In genomic region chr10:72564596-72564995, GRCh38 we compare ENCODE assay signal across 17 cellular contexts.
A peak's percentile ranks its signal among the peaks of the same experiment; 100 is the strongest.
DNase-seq lines count a peak whose midpoint lies in the region; ATAC-seq and TF ChIP-seq lines count a peak whose summit lies in the region.
"Had no signal": no experiment of that assay in that cellular context is flagged by ENCODE, and none has a peak within 500 bp of the region (broad histone marks: within the 10 kb centered on the region; RNA-seq: fewer than 3 reads in every experiment).

No MANE protein-coding gene starts in this region.

- H4K20me1 ChIP-seq in osteoblast (ENCODE audit: insufficient read depth, low read length) = no peaks in the 10 kb centered on the region

- no peaks in the 10 kb centered on the region for H3K27me3 ChIP-seq in osteoblast (ENCODE audit: insufficient read depth, low read length)
- H3K27me3 ChIP-seq in CD8-positive, alpha-beta memory T cell (ENCODE audit: insufficient read depth, low read length, poor library complexity, severe bottlenecking) = no peaks in the 10 kb centered on the region
- H3K27me3 ChIP-seq: SJCRH30 had no signal

- H3K4me3 Mint-ChIP-seq in activated CD4-positive, alpha-beta memory T cell treated with anti-CD3 and anti-CD28 coated beads for 36 hours = no peak overlapping the region
- H3K4me3 Mint-ChIP-seq in activated CD4-positive, alpha-beta memory T cell treated with anti-CD3 and anti-CD28 coated beads, Interleukin-2, amount 10 ng/mL, durations not matched to agents 7 days and 5 days = no peak overlapping the region
- H3K4me3 Mint-ChIP-seq in CD8-positive, alpha-beta memory T cell = no peak overlapping the region
- H3K4me3 Mint-ChIP-seq: type B pancreatic cell, WTC11 had no signal

- H3K27me3 Mint-ChIP-seq in activated CD4-positive, alpha-beta memory T cell treated with anti-CD3 and anti-CD28 coated beads for 36 hours = no peaks in the 10 kb centered on the region
- H3K27me3 Mint-ChIP-seq in activated CD4-positive, alpha-beta memory T cell treated with anti-CD3 and anti-CD28 coated beads, Interleukin-2, amount 10 ng/mL, durations not matched to agents 7 days and 5 days = no peaks in the 10 kb centered on the region
- H3K27me3 Mint-ChIP-seq in CD8-positive, alpha-beta memory T cell = no peaks in the 10 kb centered on the region
- H3K27me3 Mint-ChIP-seq: type B pancreatic cell had no signal

- H3K36me3 Mint-ChIP-seq in activated CD4-positive, alpha-beta memory T cell treated with anti-CD3 and anti-CD28 coated beads for 36 hours = peaks cover 40% of the 10 kb centered on the region
- peaks cover 34% of the 10 kb centered on the region for H3K36me3 Mint-ChIP-seq in activated CD4-positive, alpha-beta memory T cell treated with anti-CD3 and anti-CD28 coated beads, Interleukin-2, amount 10 ng/mL, durations not matched to agents 7 days and 5 days (ENCODE audit: low read depth)
- peaks cover 26 to 65% (median 29%) of the 10 kb centered on the region in 3 donors for H3K36me3 Mint-ChIP-seq in CD8-positive, alpha-beta memory T cell

- no peak overlapping the region for H2AFZ ChIP-seq in osteoblast (ENCODE audit: low read length)

- peak overlapping the region; percentile 81 for H3K27ac ChIP-seq in osteoblast (ENCODE audit: low read depth, low read length)
- no peak overlapping the region for H3K27ac ChIP-seq in CD8-positive, alpha-beta memory T cell (ENCODE audit: low read depth, low read length)
- H3K27ac ChIP-seq: SJCRH30 had no signal

- peaks cover 10% of the 10 kb centered on the region for H3K79me2 ChIP-seq in osteoblast (ENCODE audit: insufficient read depth, low read length)

- no peaks in the 10 kb centered on the region for H3K9me3 ChIP-seq in osteoblast (ENCODE audit: low read depth, low read length)
- H3K9me3 ChIP-seq in CD8-positive, alpha-beta memory T cell (ENCODE audit: low read length) = no peaks in the 10 kb centered on the region
- H3K9me3 ChIP-seq: mucosa of descending colon, SJCRH30 had no signal

- peaks cover 34% of the 10 kb centered on the region for H3K4me1 Mint-ChIP-seq in activated CD4-positive, alpha-beta memory T cell treated with anti-CD3 and anti-CD28 coated beads for 36 hours (ENCODE audit: low read depth)
- peaks cover 31% of the 10 kb centered on the region for H3K4me1 Mint-ChIP-seq in activated CD4-positive, alpha-beta memory T cell treated with anti-CD3 and anti-CD28 coated beads, Interleukin-2, amount 10 ng/mL, durations not matched to agents 7 days and 5 days
- H3K4me1 Mint-ChIP-seq in CD8-positive, alpha-beta memory T cell = peaks cover 7 to 18% (median 12%) of the 10 kb centered on the region in 3 donors

- no peak overlapping the region for H3K4me3 ChIP-seq in osteoblast (ENCODE audit: insufficient read depth, low read length)
- H3K4me3 ChIP-seq in CD8-positive, alpha-beta memory T cell (ENCODE audit: low read length) = no peak overlapping the region
- H3K4me3 ChIP-seq: mucosa of descending colon, SJCRH30 had no signal

- peak overlapping the region; percentile 77 for H3K27ac Mint-ChIP-seq in activated CD4-positive, alpha-beta memory T cell treated with anti-CD3 and anti-CD28 coated beads for 36 hours
- H3K27ac Mint-ChIP-seq in activated CD4-positive, alpha-beta memory T cell treated with anti-CD3 and anti-CD28 coated beads, Interleukin-2, amount 10 ng/mL, durations not matched to agents 7 days and 5 days = no peak overlapping the region
- H3K27ac Mint-ChIP-seq in CD8-positive, alpha-beta memory T cell = peak overlapping the region in 1 of 8 donors; percentile 26
- H3K27ac Mint-ChIP-seq: type B pancreatic cell, WTC11 had no signal

- H3K4me2 ChIP-seq in osteoblast (ENCODE audit: insufficient read depth, low read length) = no peak overlapping the region

- POLR2A ChIA-PET in activated CD4-positive, alpha-beta memory T cell treated with anti-CD3 and anti-CD28 coated beads for 36 hours (lab: Charles Lee) = interaction anchor here (0.6 to 1.1 kb wide), 3 partner anchors 61 to 531 kb away, joined by 3 to 4 read pairs (median 3); partner anchors contain the start of gene MICU1
- POLR2A ChIA-PET in activated CD4-positive, alpha-beta memory T cell treated with anti-CD3 and anti-CD28 coated beads, Interleukin-2, amount 10 ng/mL, durations not matched to agents 7 days and 5 days (lab: Charles Lee) = no interaction called here
- POLR2A ChIA-PET in CD8-positive, alpha-beta memory T cell (lab: Charles Lee) = no interaction called here

- TF ChIP-seq CTCF in osteoblast (IDR thresholded peaks at IDR 0.05; ENCODE audit: extremely low read depth, low read depth, low read length) = no peak

- CTCF ChIA-PET in activated CD4-positive, alpha-beta memory T cell treated with anti-CD3 and anti-CD28 coated beads for 36 hours (lab: Charles Lee) = interaction anchor here (0.8 kb wide), 1 partner anchor 61 kb away, joined by 3 read pairs; the partner anchor contains the start of gene MICU1
- CTCF ChIA-PET in activated CD4-positive, alpha-beta memory T cell treated with anti-CD3 and anti-CD28 coated beads, Interleukin-2, amount 10 ng/mL, durations not matched to agents 7 days and 5 days (lab: Charles Lee) = no interaction called here
- CTCF ChIA-PET in CD8-positive, alpha-beta memory T cell (lab: Charles Lee) = interaction anchor here (1.0 kb wide), 1 partner anchor 15 kb away, joined by 3 read pairs; no protein-coding TSS in a partner anchor

- intact Hi-C loops in activated CD4-positive, alpha-beta memory T cell treated with anti-CD3 and anti-CD28 coated beads for 36 hours (cut with micrococcal nuclease) = loop anchor here (1.0 kb wide), 1 partner anchor 127 kb away; no protein-coding TSS in a partner anchor

- DNase-seq in activated CD4-positive, alpha-beta memory T cell treated with anti-CD3 and anti-CD28 coated beads for 36 hours = peak; percentile 70
- no peak for DNase-seq in activated CD4-positive, alpha-beta memory T cell treated with anti-CD3 and anti-CD28 coated beads, Interleukin-2, amount 10 ng/mL, durations not matched to agents 7 days and 5 days
- DNase-seq in astrocyte of the hippocampus (ENCODE audit: low read depth, low spot score) = peak; percentile 54
- peak; percentile 82 for DNase-seq in osteoblast (ENCODE audit: insufficient read length, low spot score, missing footprints)
- no peak for DNase-seq in CD8-positive, alpha-beta memory T cell
- no peak for DNase-seq in NCI-H1694 treated with DMSO at 0.1 percent for 48 hours (lab: John Stamatoyannopoulos, UW)
- no peak for DNase-seq in LoVo (ENCODE audit: low spot score)
- DNase-seq: ACHN, anterior cingulate cortex, DND-41, mucosa of descending colon, NCI-H1417, retina, SJCRH30 had no signal

- ATAC-seq in HG02610 (IDR thresholded peaks at IDR 0.05; ENCODE audit: unreplicated experiment) = peak; percentile 38
- ATAC-seq: mucosa of descending colon, WTC11 had no signal

- no peaks in the 10 kb centered on the region for H3K36me3 ChIP-seq in osteoblast (ENCODE audit: insufficient read depth, low read length)
- H3K36me3 ChIP-seq in CD8-positive, alpha-beta memory T cell (ENCODE audit: insufficient read depth, low read length) = no peaks in the 10 kb centered on the region

- peaks cover 18% of the 10 kb centered on the region for H3K4me1 ChIP-seq in osteoblast (ENCODE audit: insufficient read depth, low read length)
- no peaks in the 10 kb centered on the region for H3K4me1 ChIP-seq in CD8-positive, alpha-beta memory T cell (ENCODE audit: insufficient read depth, low read length)
- H3K4me1 ChIP-seq: SJCRH30 had no signal

- H3K9me3 Mint-ChIP-seq in activated CD4-positive, alpha-beta memory T cell treated with anti-CD3 and anti-CD28 coated beads for 36 hours = no peaks in the 10 kb centered on the region
- peaks cover 2% of the 10 kb centered on the region for H3K9me3 Mint-ChIP-seq in activated CD4-positive, alpha-beta memory T cell treated with anti-CD3 and anti-CD28 coated beads, Interleukin-2, amount 10 ng/mL, durations not matched to agents 7 days and 5 days
- H3K9me3 Mint-ChIP-seq in CD8-positive, alpha-beta memory T cell = no peaks in the 10 kb centered on the region

Comparison
In these comparisons a context has a peak if more than half of its experiments do, and no peak if none do; other contexts are left out.
1. DNase-seq: peak in activated CD4-positive, alpha-beta memory T cell treated with anti-CD3 and anti-CD28 coated beads for 36 hours (single experiment), astrocyte of the hippocampus (single experiment) and osteoblast (single experiment); none in activated CD4-positive, alpha-beta memory T cell treated with anti-CD3 and anti-CD28 coated beads, Interleukin-2, amount 10 ng/mL, durations not matched to agents 7 days and 5 days (single experiment), CD8-positive, alpha-beta memory T cell (0 of 5), NCI-H1694 treated with DMSO at 0.1 percent for 48 hours (single experiment) and LoVo (single experiment).